Comparison of ENCODE assay signal across 1 cellular context in the genomic region with DNA sequence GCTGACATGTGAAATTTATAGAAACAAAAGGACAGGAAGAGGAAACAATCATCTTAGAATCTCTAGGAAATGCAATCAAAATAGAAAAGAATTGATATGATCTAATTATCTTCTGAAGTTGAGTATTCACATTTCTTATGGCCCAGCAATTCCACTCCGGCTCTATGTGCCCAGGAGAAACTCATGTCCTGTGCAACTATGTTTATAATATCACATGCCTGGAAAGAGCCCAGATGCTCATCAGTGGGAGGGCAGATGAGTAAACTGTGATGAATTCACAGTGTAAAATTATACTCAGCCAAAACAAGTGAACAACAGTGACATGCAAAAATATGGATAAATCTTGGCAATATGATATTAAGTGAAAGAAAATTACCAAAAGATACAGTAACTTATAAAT.
TF ChIP-seq lines count a peak whose summit lies in the region.

No MANE protein-coding gene starts in this region.

TF ChIP-seq in GM23338, 12 proteins besides CTCF, POLR2A, EP300 and RAD21:
- TF ChIP-seq STAT1 (IDR thresholded peaks at IDR 0.05; ENCODE audit: unreplicated experiment) (no peak), EZH2phosphoT487 (IDR thresholded peaks at IDR 0.05; ENCODE audit: unreplicated experiment) (no peak), POLR2AphosphoS5 (IDR thresholded peaks at IDR 0.05; ENCODE audit: low read depth) (no peak), ZNF114 (CRISPR knock-in tag; IDR thresholded peaks at IDR 0.05) (no peak), ZNF331 (CRISPR knock-in tag; IDR thresholded peaks at IDR 0.05; ENCODE audit: low read depth) (no peak), CREB1 (CRISPR knock-in tag; IDR thresholded peaks at IDR 0.05; ENCODE audit: low read depth) (no peak)
- TF ChIP-seq, protein P1, sequence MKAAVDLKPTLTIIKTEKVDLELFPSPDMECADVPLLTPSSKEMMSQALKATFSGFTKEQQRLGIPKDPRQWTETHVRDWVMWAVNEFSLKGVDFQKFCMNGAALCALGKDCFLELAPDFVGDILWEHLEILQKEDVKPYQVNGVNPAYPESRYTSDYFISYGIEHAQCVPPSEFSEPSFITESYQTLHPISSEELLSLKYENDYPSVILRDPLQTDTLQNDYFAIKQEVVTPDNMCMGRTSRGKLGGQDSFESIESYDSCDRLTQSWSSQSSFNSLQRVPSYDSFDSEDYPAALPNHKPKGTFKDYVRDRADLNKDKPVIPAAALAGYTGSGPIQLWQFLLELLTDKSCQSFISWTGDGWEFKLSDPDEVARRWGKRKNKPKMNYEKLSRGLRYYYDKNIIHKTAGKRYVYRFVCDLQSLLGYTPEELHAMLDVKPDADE (IDR thresholded peaks at IDR 0.05): no peak
TF ChIP-seq in GM23338: peak in this region for 0.
